ENCODE assay signal across 9 cellular contexts in the genomic region with DNA sequence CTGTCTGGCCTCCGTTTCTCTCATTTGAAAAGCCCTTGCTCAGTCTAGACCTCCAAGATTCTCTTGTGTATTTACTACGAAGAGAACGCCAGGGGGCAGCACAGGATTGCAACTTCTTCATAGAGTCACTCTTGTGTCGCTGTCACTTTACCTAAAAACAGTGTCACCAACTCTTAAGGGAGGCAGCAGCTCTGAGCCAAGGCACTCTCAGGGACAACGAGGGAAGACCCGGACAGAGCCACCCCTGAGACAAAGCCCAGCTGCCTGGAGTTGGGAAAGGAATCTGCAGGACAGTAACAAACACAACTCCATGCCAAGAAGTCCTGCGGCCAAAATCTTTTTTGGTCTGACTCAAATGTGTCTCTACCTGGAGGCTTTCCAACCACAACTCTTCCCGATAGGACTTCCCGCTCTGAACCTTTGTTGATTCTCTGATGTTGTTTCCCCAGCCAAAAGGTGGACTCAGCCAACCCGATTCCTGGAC. TPM values are rescaled to one million over a fixed set of nuclear protein-coding genes. Genes with fewer than 3 reads are reported as not detected.
DNase-seq lines count a peak whose midpoint lies in the region; ATAC-seq and TF ChIP-seq lines count a peak whose summit lies in the region.
"Had no signal": no experiment of that assay in that cellular context is flagged by ENCODE, and none has a peak within 500 bp of the region (broad histone marks: within the 10 kb centered on the region; RNA-seq: fewer than 3 reads in every experiment).

No MANE protein-coding gene starts in this region.

- peak overlapping the region; percentile 21 for H3K27ac Mint-ChIP-seq in T-helper 17 cell
- H3K27ac Mint-ChIP-seq: stimulated activated naive CD8-positive, alpha-beta T cell treated with anti-CD3 and anti-CD28 coated beads, Interleukin-15, Interleukin-2, amounts not matched to agents 100 ng/mL and 50 ng/mL, for 24 hours had no signal

- no peaks in the 10 kb centered on the region for H3K36me3 Mint-ChIP-seq in T-helper 17 cell (ENCODE audit: low read depth)

- no peaks in the 10 kb centered on the region for H3K9me2 ChIP-seq in hepatocyte (replicated peaks; ENCODE audit: insufficient read depth)

- intact Hi-C loops in sigmoid colon (cut with DNase I) = loop anchor here (1.0 to 2.0 kb wide), 2 partner anchors 63 to 122 kb away; no protein-coding TSS in a partner anchor

- H3K27ac ChIP-seq in hepatocyte = no peak overlapping the region
- peak overlapping the region; percentile 79 to 88 (median 85) for H3K27ac ChIP-seq in sigmoid colon

- H3K4me3 Mint-ChIP-seq in T-helper 17 cell = no peak overlapping the region
- H3K4me3 Mint-ChIP-seq: stimulated activated naive CD8-positive, alpha-beta T cell treated with anti-CD3 and anti-CD28 coated beads, Interleukin-15, Interleukin-2, amounts not matched to agents 100 ng/mL and 50 ng/mL, for 24 hours had no signal

- H3K27me3 Mint-ChIP-seq in T-helper 17 cell = no peaks in the 10 kb centered on the region
- H3K27me3 Mint-ChIP-seq: stimulated activated naive CD8-positive, alpha-beta T cell treated with anti-CD3 and anti-CD28 coated beads, Interleukin-15, Interleukin-2, amounts not matched to agents 100 ng/mL and 50 ng/mL, for 24 hours had no signal

- H3K9me3 ChIP-seq in T-helper 17 cell (ENCODE audit: control insufficient read depth, low read length, poor library complexity, severe bottlenecking) = no peaks in the 10 kb centered on the region
- no peaks in the 10 kb centered on the region for H3K9me3 ChIP-seq in hepatocyte (ENCODE audit: low read depth)
- no peaks in the 10 kb centered on the region for H3K9me3 ChIP-seq in sigmoid colon

- no peaks in the 10 kb centered on the region for H4K20me1 ChIP-seq in hepatocyte (ENCODE audit: insufficient read depth, poor library complexity, severe bottlenecking)

- TF ChIP-seq POLR2A in sigmoid colon (IDR thresholded peaks at IDR 0.05) = no peak

- no peaks in the 10 kb centered on the region for H3K27me3 ChIP-seq in hepatocyte
- no peaks in the 10 kb centered on the region for H3K27me3 ChIP-seq in sigmoid colon

- TF ChIP-seq CTCF in hepatocyte (IDR thresholded peaks at IDR 0.05; ENCODE audit: poor library complexity) (peak; percentile 86), sigmoid colon (IDR thresholded peaks at IDR 0.05) (peak; percentile 63 to 85 (median 74))

- DNase-seq in GF-D8 (lab: John Stamatoyannopoulos, UW) (peak; percentile 39), NCI-H146 treated with DMSO at 0.1 percent for 48 hours (lab: John Stamatoyannopoulos, UW; ENCODE audit: unreplicated experiment) (peak; percentile 69), T-helper 17 cell (peak; percentile 59 to 65 (median 61)), anterior cingulate cortex (lab: John Stamatoyannopoulos, UW) (peak in 54 of 58 donors; percentile 22 to 90 (median 64)), hepatocyte (ENCODE audit: low spot score) (peak; percentile 88), sigmoid colon (peak; percentile 94)

- H3K36me3 ChIP-seq in hepatocyte (replicated peaks; ENCODE audit: insufficient read depth, low read depth) = no peaks in the 10 kb centered on the region
- H3K36me3 ChIP-seq in sigmoid colon = peaks cover 0 to 9% (median 0%) of the 10 kb centered on the region in 4 donors

- H2AFZ ChIP-seq in hepatocyte = no peak overlapping the region

- peak overlapping the region; percentile 7 for H3K4me2 ChIP-seq in hepatocyte

- ATAC-seq in HG02623 (IDR thresholded peaks at IDR 0.05; ENCODE audit: unreplicated experiment) = peak; percentile 61
- ATAC-seq in T-helper 17 cell = peak; percentile 88
- no peak for ATAC-seq in HG02970 (IDR thresholded peaks at IDR 0.05; ENCODE audit: low FRiP score, unreplicated experiment)

- H3K4me1 ChIP-seq in hepatocyte (ENCODE audit: insufficient read depth) (peaks cover 10% of the 10 kb centered on the region), sigmoid colon (peaks cover 0 to 46% (median 38%) of the 10 kb centered on the region in 4 donors)

- no peak for TF ChIP-seq EP300 in sigmoid colon (IDR thresholded peaks at IDR 0.05)

- no peaks in the 10 kb centered on the region for H3K79me2 ChIP-seq in hepatocyte

- WGBS in hepatocyte (ENCODE audit: low lambda C conversion rate, missing lambda C conversion rate) = 29% methylated on average over 10 of the region's 10 CpGs
- WGBS in sigmoid colon, 2 donors = 9 to 22% methylated on average over 10 of the region's 10 CpGs

- peaks cover 10% of the 10 kb centered on the region for H3K4me1 Mint-ChIP-seq in T-helper 17 cell

- H3K4me3 ChIP-seq in hepatocyte (no peak overlapping the region), sigmoid colon (peak overlapping the region in 1 of 4 donors; percentile 13)

RNA-seq across cellular contexts. Expression of gene RPAP3, which starts 9.6 kb away (rescaled TPM):
- 10 to 100 TPM; 22.7 to 23.5 TPM for total RNA-seq in T-helper 17 cell
- total RNA-seq in hepatocyte = 21.7 and 28.1 TPM in 2 replicates
- 23.4 and 31.6 TPM in 2 replicates for polyA plus RNA-seq in hepatocyte
- 10 to 100 TPM; 21.0 to 29.3 (median 25.6) TPM for total RNA-seq in sigmoid colon
- polyA plus RNA-seq in sigmoid colon = 10 to 100 TPM in 2 of 3 donors, 1 to 10 TPM in 1; 6.7 to 14.5 (median 10.2) TPM

RNA-seq across cellular contexts. Expression of gene ENDOU, which starts 9.9 kb away (rescaled TPM):
- total RNA-seq in T-helper 17 cell (under 1 TPM in 1 of 2 donors, not detected in 1; 0.12 TPM), hepatocyte (0.30 and 1.8 TPM in 2 replicates), sigmoid colon (1 to 10 TPM in 1 of 4 donors, under 1 TPM in 2, not detected in 1; 0.36 to 1.6 (median 0.49) TPM)
- polyA plus RNA-seq in hepatocyte (1.0 TPM in 1 of 2 replicates, not detected in the other), sigmoid colon (under 1 TPM in 1 of 3 donors, not detected in 2; 0.25 TPM)

RNA-seq across cellular contexts. Expression of gene RAPGEF3, which starts 43.2 kb away (rescaled TPM):
- total RNA-seq in T-helper 17 cell = under 1 TPM; 0.27 to 0.55 TPM
- total RNA-seq in hepatocyte = 1.0 and 2.6 TPM in 2 replicates
- polyA plus RNA-seq in hepatocyte = 1.6 and 2.1 TPM in 2 replicates
- total RNA-seq in sigmoid colon = 10 to 100 TPM; 13.8 to 36.8 (median 14.6) TPM
- 10 to 100 TPM in 1 of 3 donors, 1 to 10 TPM in 2; 3.9 to 16.2 (median 4.2) TPM for polyA plus RNA-seq in sigmoid colon

RNA-seq across cellular contexts. Expression of gene SLC48A1, which starts 57.6 kb away (rescaled TPM):
- 1 to 10 TPM; 5.9 to 6.9 TPM for total RNA-seq in T-helper 17 cell
- total RNA-seq in hepatocyte = 11.2 and 13.0 TPM in 2 replicates
- 20.2 and 22.6 TPM in 2 replicates for polyA plus RNA-seq in hepatocyte
- 10 to 100 TPM; 30.3 to 46.6 (median 32.2) TPM for total RNA-seq in sigmoid colon
- polyA plus RNA-seq in sigmoid colon = 10 to 100 TPM in 2 of 3 donors, 1 to 10 TPM in 1; 6.9 to 14.2 (median 12.0) TPM

Comparison
In these comparisons a context has a peak if more than half of its experiments do, and no peak if none do; other contexts are left out.
1. DNase-seq: peak in every context shown above with its lines; median percentile 94 in sigmoid colon; 88 in hepatocyte; 69 in NCI-H146 treated with DMSO at 0.1 percent for 48 hours; 64 in anterior cingulate cortex; 61 in T-helper 17 cell; 39 in GF-D8.